In the genomic region with DNA sequence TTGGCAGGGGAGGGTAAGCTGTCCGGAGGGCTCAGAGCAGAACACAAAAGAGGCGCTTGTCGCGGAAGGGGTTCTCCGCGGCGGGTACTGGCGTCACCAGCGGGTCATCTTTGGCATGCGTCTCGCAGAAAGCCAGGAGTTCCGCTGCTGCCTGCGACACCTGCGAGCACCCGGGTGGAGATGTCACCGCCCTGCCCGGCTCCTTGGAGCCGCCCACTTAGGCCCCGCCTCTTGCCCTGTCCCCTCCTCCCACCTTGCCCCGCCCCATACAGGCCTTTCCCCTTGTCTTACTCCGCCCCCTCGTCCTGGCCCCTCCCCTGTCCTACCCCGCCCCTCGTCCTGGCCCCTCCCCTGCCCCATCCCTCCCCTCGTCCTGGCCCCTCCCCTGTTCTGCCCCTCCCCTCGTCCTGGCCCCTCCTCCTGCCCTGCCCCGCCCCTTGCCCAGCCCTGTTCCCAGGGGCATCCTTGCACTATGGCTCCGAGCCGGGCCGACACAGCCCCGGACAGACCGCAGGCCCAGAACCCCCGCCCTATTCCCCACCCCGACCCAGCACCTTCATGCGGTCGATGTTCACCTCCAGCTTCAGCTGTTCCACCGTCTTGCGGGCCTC, we compare ENCODE assay signal across 8 cellular contexts. TPM values are rescaled to one million over a fixed set of nuclear protein-coding genes. Genes with fewer than 3 reads are reported as not detected.
DNase-seq lines count a peak whose midpoint lies in the region; ATAC-seq and TF ChIP-seq lines count a peak whose summit lies in the region.

No MANE protein-coding gene starts in this region.

- TF ChIP-seq POLR2A in esophagus muscularis mucosa (IDR thresholded peaks at IDR 0.05; ENCODE audit: low read depth) = no peak

- DNase-seq in NOMO-1 treated with DMSO at 0.1 percent for 48 hours (lab: John Stamatoyannopoulos, UW; ENCODE audit: unreplicated experiment) (peak; percentile 82), esophagus muscularis mucosa (ENCODE audit: extremely low spot score) (peak; percentile 94), naive B cell (peak; percentile 92)
- DNase-seq in activated T-cell treated with anti-CD3 and anti-CD28 coated beads, Interleukin-2, amount 50 U/mL, for 1 hour = peak; percentile 98
- peak; percentile 86 to 91 for DNase-seq in stimulated activated CD8-positive, alpha-beta memory T cell treated with anti-CD3 and anti-CD28 coated beads, Interleukin-7, amount 100 ng/mL, for 48 hours (ENCODE audit: extremely low read depth in 1 of 2, low read depth in 1 of 2)

- peak overlapping the region in 2 of 4 donors; percentile 27 to 31 for H3K27ac ChIP-seq in esophagus muscularis mucosa (replicated peaks in 1 of 4)

- no peak for TF ChIP-seq EP300 in esophagus muscularis mucosa (IDR thresholded peaks at IDR 0.05)

- peaks cover 0 to 1% (median 0%) of the 10 kb centered on the region in 7 donors for H3K9me3 Mint-ChIP-seq in naive B cell

- peak overlapping the region in 5 of 6 donors; percentile 98 to 100 (median 99) for H3K27ac Mint-ChIP-seq in naive B cell

- peaks cover 0 to 10% (median 0%) of the 10 kb centered on the region in 4 donors for H3K27me3 ChIP-seq in esophagus muscularis mucosa

- no peaks in the 10 kb centered on the region for H3K36me3 ChIP-seq in esophagus muscularis mucosa

- no peaks in the 10 kb centered on the region for H3K9me3 ChIP-seq in esophagus muscularis mucosa

- H3K4me3 Mint-ChIP-seq in naive B cell = peak overlapping the region in 7 of 8 donors; percentile 51 to 94 (median 84)

- H3K4me3 ChIP-seq in GM08714 (ENCODE audit: low read length) (peak overlapping the region; percentile 5; the same call in 1 of the 2 replicates), esophagus muscularis mucosa (peak overlapping the region; percentile 37 to 52 (median 49))

- 11% methylated on average over 23 of the region's 38 CpGs for WGBS in esophagus muscularis mucosa

- TF ChIP-seq CTCF in esophagus muscularis mucosa (IDR thresholded peaks at IDR 0.05) = no peak

- peaks cover 6 to 39% (median 20%) of the 10 kb centered on the region in 3 donors for H3K4me1 Mint-ChIP-seq in naive B cell

- intact Hi-C loops in esophagus muscularis mucosa (cut with DNase I) = no loop called here

- H3K4me1 ChIP-seq in esophagus muscularis mucosa = peaks cover 24 to 53% (median 41%) of the 10 kb centered on the region in 4 donors

- no peaks in the 10 kb centered on the region for H3K27me3 Mint-ChIP-seq in naive B cell

- H3K36me3 Mint-ChIP-seq in naive B cell = no peaks in the 10 kb centered on the region

- ATAC-seq in HG03280 (IDR thresholded peaks at IDR 0.05; ENCODE audit: unreplicated experiment) (peak; percentile 70), naive B cell (ENCODE audit: low read depth in 2 of 2) (peak; percentile 73 to 75), GM21786 (IDR thresholded peaks at IDR 0.05; ENCODE audit: unreplicated experiment) (no peak)

RNA-seq across cellular contexts. Expression of gene GNG8, which starts 1.9 kb away (rescaled TPM):
- total RNA-seq in esophagus muscularis mucosa = not detected
- polyA plus RNA-seq in naive B cell (ENCODE audit: low read depth in 6 of 6) = 10 to 100 TPM in 2 of 6 donors, not detected in 4; 14.1 to 16.1 TPM

RNA-seq across cellular contexts. Expression of gene PTGIR, which starts 9.3 kb away (rescaled TPM):
- total RNA-seq in esophagus muscularis mucosa = 1 to 10 TPM; 5.9 to 9.1 (median 7.1) TPM
- 1 to 10 TPM in 5 of 6 donors, not detected in 1; 1.3 to 4.5 (median 1.9) TPM for polyA plus RNA-seq in naive B cell (ENCODE audit: low read depth in 6 of 6)

RNA-seq across cellular contexts. Expression of gene DACT3, which starts 26.8 kb away (rescaled TPM):
- total RNA-seq in esophagus muscularis mucosa = 100 to 1,000 TPM in 1 of 4 donors, 10 to 100 TPM in 3; 46.7 to 119 (median 65.1) TPM
- polyA plus RNA-seq in naive B cell (ENCODE audit: low read depth in 6 of 6) = under 1 TPM in 2 of 6 donors, not detected in 4; 0.11 to 0.30 TPM

RNA-seq across cellular contexts. Expression of gene CALM3, which starts 33.0 kb away (rescaled TPM):
- 100 to 1,000 TPM; 114 to 155 (median 129) TPM for total RNA-seq in esophagus muscularis mucosa
- polyA plus RNA-seq in naive B cell (ENCODE audit: low read depth in 6 of 6) = 100 to 1,000 TPM; 106 to 118 (median 112) TPM
